Comparison of ENCODE assay signal across 1 cellular context in the genomic region with DNA sequence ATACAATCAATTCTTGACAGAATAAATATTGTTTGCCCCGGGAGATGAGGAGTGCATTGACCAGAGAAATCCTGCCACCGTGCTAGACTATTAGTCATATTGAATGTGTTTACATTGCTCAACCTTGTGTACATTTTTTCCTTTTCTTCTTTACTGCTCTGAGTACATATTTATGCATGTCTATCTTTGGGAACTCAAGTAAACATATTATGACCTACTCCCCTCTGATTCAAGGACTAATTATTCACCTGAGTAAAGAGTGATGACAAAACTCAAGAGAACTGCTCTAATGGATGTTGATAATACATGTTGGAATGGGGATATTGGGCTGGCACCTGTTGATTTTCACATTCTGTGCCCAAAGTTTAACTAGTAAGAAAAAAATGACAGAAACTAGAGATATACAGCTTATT.
TF ChIP-seq lines count a peak whose summit lies in the region.

No MANE protein-coding gene starts in this region.

TF ChIP-seq in HepG2, 621 proteins besides CTCF, POLR2A, EP300 and RAD21 (continued from another document and continues in another):
- TF ChIP-seq, protein P1, sequence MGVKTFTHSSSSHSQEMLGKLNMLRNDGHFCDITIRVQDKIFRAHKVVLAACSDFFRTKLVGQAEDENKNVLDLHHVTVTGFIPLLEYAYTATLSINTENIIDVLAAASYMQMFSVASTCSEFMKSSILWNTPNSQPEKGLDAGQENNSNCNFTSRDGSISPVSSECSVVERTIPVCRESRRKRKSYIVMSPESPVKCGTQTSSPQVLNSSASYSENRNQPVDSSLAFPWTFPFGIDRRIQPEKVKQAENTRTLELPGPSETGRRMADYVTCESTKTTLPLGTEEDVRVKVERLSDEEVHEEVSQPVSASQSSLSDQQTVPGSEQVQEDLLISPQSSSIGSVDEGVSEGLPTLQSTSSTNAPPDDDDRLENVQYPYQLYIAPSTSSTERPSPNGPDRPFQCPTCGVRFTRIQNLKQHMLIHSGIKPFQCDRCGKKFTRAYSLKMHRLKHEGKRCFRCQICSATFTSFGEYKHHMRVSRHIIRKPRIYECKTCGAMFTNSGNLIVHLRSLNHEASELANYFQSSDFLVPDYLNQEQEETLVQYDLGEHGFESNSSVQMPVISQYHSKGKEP (CRISPR knock-in tag; IDR thresholded peaks at IDR 0.05), result 0 out of 2 replicates have a peak, but pooled peaks have one; percentile 50
- TF ChIP-seq SMAD3 (CRISPR knock-in tag; IDR thresholded peaks at IDR 0.05) (peak; percentile 100), JARID2 (CRISPR knock-in tag; IDR thresholded peaks at IDR 0.05; ENCODE audit: insufficient replicate concordance) (peak; percentile 70), ZNF768 (CRISPR knock-in tag; IDR thresholded peaks at IDR 0.05) (no peak), KDM3A (CRISPR knock-in tag; IDR thresholded peaks at IDR 0.05; ENCODE audit: low read depth) (peak; percentile 97), HOXA7 (CRISPR knock-in tag; IDR thresholded peaks at IDR 0.05) (peak; percentile 92), ZNF451 (CRISPR knock-in tag; IDR thresholded peaks at IDR 0.05) (no peak), TCF7L2 (IDR thresholded peaks at IDR 0.05; ENCODE audit: low read depth, low read length) (peak; percentile 96), ZNF841 (CRISPR knock-in tag; IDR thresholded peaks at IDR 0.05; ENCODE audit: borderline replicate concordance) (peak; percentile 84; the same call in 1 of the 2 replicates), NR2F1 (CRISPR knock-in tag; IDR thresholded peaks at IDR 0.05) (peak; percentile 98 to 99), XBP1 (CRISPR knock-in tag; IDR thresholded peaks at IDR 0.05) (0 out of 2 replicates have a peak, but pooled peaks have one; percentile 40), TRIM22 (IDR thresholded peaks at IDR 0.05) (no peak), HOXA9 (CRISPR knock-in tag; IDR thresholded peaks at IDR 0.05; ENCODE audit: borderline replicate concordance) (peak; percentile 91), HOXA5 (CRISPR knock-in tag; IDR thresholded peaks at IDR 0.05) (peak; percentile 97), NR2F2 (IDR thresholded peaks at IDR 0.05; ENCODE audit: borderline replicate concordance, low read depth) (peak; percentile 100), SMYD3 (CRISPR knock-in tag; IDR thresholded peaks at IDR 0.05) (peak; percentile 97), FOSL2 (CRISPR knock-in tag; IDR thresholded peaks at IDR 0.05) (peak; percentile 98), KIAA2018 (CRISPR knock-in tag; IDR thresholded peaks at IDR 0.05; ENCODE audit: borderline replicate concordance) (no peak), ZNF20 (CRISPR knock-in tag; IDR thresholded peaks at IDR 0.05) (no peak), FOXC1 (CRISPR knock-in tag; IDR thresholded peaks at IDR 0.05; ENCODE audit: borderline replicate concordance) (no peak), ERF (CRISPR knock-in tag; IDR thresholded peaks at IDR 0.05) (peak; percentile 91), HNF1B (CRISPR knock-in tag; IDR thresholded peaks at IDR 0.05) (peak; percentile 53; the same call in 1 of the 2 replicates), ZNF124 (CRISPR knock-in tag; IDR thresholded peaks at IDR 0.05) (peak; percentile 24; the same call in 1 of the 2 replicates), SKI (IDR thresholded peaks at IDR 0.05; ENCODE audit: partially characterized antibody) (peak; percentile 100), HOXD1 (CRISPR knock-in tag; IDR thresholded peaks at IDR 0.05) (peak; percentile 98), TCF7 (IDR thresholded peaks at IDR 0.05; ENCODE audit: low read depth) (peak; percentile 99), SUZ12 (IDR thresholded peaks at IDR 0.05; ENCODE audit: low read depth, low read length) (no peak), ZNF562 (CRISPR knock-in tag; IDR thresholded peaks at IDR 0.05; ENCODE audit: borderline replicate concordance) (0 out of 2 replicates have a peak, but pooled peaks have one; percentile 44), NR1H2 (CRISPR knock-in tag; IDR thresholded peaks at IDR 0.05; ENCODE audit: borderline replicate concordance, low read depth) (peak; percentile 45; the same call in 1 of the 2 replicates), THYN1 (CRISPR knock-in tag; IDR thresholded peaks at IDR 0.05; ENCODE audit: borderline replicate concordance, low read depth) (0 out of 2 replicates have a peak, but pooled peaks have one; percentile 63), TOPORS (CRISPR knock-in tag; IDR thresholded peaks at IDR 0.05) (no peak)
- TF ChIP-seq, protein P2, sequence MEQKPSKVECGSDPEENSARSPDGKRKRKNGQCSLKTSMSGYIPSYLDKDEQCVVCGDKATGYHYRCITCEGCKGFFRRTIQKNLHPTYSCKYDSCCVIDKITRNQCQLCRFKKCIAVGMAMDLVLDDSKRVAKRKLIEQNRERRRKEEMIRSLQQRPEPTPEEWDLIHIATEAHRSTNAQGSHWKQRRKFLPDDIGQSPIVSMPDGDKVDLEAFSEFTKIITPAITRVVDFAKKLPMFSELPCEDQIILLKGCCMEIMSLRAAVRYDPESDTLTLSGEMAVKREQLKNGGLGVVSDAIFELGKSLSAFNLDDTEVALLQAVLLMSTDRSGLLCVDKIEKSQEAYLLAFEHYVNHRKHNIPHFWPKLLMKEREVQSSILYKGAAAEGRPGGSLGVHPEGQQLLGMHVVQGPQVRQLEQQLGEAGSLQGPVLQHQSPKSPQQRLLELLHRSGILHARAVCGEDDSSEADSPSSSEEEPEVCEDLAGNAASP (CRISPR knock-in tag; IDR thresholded peaks at IDR 0.05; ENCODE audit: borderline replicate concordance), result peak; percentile 95
- TF ChIP-seq, protein P3, sequence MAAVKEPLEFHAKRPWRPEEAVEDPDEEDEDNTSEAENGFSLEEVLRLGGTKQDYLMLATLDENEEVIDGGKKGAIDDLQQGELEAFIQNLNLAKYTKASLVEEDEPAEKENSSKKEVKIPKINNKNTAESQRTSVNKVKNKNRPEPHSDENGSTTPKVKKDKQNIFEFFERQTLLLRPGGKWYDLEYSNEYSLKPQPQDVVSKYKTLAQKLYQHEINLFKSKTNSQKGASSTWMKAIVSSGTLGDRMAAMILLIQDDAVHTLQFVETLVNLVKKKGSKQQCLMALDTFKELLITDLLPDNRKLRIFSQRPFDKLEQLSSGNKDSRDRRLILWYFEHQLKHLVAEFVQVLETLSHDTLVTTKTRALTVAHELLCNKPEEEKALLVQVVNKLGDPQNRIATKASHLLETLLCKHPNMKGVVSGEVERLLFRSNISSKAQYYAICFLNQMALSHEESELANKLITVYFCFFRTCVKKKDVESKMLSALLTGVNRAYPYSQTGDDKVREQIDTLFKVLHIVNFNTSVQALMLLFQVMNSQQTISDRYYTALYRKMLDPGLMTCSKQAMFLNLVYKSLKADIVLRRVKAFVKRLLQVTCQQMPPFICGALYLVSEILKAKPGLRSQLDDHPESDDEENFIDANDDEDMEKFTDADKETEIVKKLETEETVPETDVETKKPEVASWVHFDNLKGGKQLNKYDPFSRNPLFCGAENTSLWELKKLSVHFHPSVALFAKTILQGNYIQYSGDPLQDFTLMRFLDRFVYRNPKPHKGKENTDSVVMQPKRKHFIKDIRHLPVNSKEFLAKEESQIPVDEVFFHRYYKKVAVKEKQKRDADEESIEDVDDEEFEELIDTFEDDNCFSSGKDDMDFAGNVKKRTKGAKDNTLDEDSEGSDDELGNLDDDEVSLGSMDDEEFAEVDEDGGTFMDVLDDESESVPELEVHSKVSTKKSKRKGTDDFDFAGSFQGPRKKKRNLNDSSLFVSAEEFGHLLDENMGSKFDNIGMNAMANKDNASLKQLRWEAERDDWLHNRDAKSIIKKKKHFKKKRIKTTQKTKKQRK (IDR thresholded peaks at IDR 0.05; ENCODE audit: low read length), result no peak
- TF ChIP-seq, protein P4, sequence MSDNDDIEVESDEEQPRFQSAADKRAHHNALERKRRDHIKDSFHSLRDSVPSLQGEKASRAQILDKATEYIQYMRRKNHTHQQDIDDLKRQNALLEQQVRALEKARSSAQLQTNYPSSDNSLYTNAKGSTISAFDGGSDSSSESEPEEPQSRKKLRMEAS (IDR thresholded peaks at IDR 0.05), result peak; percentile 76
